1 cellular context compared by ENCODE assay signal in genomic region chr17:40113110-40113960, GRCh38.
TF ChIP-seq lines count a peak whose summit lies in the region.

No MANE protein-coding gene starts in this region.

TF ChIP-seq in WTC11, 78 proteins besides CTCF, POLR2A, EP300 and RAD21 (continued from another document and continues in another):
- TF ChIP-seq ZNF281 (CRISPR knock-in tag; IDR thresholded peaks at IDR 0.05) (0 out of 2 replicates have a peak, but pooled peaks have one; percentile 57), TEAD1 (CRISPR knock-in tag; IDR thresholded peaks at IDR 0.05) (peak; percentile 57; the same call in 1 of the 2 replicates), SMAD4 (CRISPR knock-in tag; IDR thresholded peaks at IDR 0.05) (no peak), NR3C1 (CRISPR knock-in tag; conservative IDR thresholded peaks at IDR 0.05; ENCODE audit: low read depth) (no peak), ZNF423 (CRISPR knock-in tag; IDR thresholded peaks at IDR 0.05) (no peak), IRF1 (CRISPR knock-in tag; IDR thresholded peaks at IDR 0.05) (no peak), STAT6 (CRISPR knock-in tag; conservative IDR thresholded peaks at IDR 0.05; ENCODE audit: low read depth) (no peak), NFATC4 (CRISPR knock-in tag; IDR thresholded peaks at IDR 0.05) (no peak), CBFB (CRISPR knock-in tag; IDR thresholded peaks at IDR 0.05; ENCODE audit: low read depth) (no peak), ZMAT4 (CRISPR knock-in tag; IDR thresholded peaks at IDR 0.05) (no peak), USF2 (CRISPR knock-in tag; IDR thresholded peaks at IDR 0.05) (peak; percentile 95), AFF4 (CRISPR knock-in tag; IDR thresholded peaks at IDR 0.05; ENCODE audit: borderline replicate concordance) (no peak), ATF3 (CRISPR knock-in tag; conservative IDR thresholded peaks at IDR 0.05) (no peak), AR (CRISPR knock-in tag; IDR thresholded peaks at IDR 0.05) (no peak), ETV6 (CRISPR knock-in tag; IDR thresholded peaks at IDR 0.05) (no peak), KAT7 (CRISPR knock-in tag; IDR thresholded peaks at IDR 0.05; ENCODE audit: borderline replicate concordance) (no peak), ZNF416 (CRISPR knock-in tag; IDR thresholded peaks at IDR 0.05) (0 out of 2 replicates have a peak, but pooled peaks have one; percentile 21), NR1H2 (CRISPR knock-in tag; IDR thresholded peaks at IDR 0.05) (no peak), IRF2 (CRISPR knock-in tag; IDR thresholded peaks at IDR 0.05; ENCODE audit: borderline replicate concordance, low read depth) (no peak), FOXJ3 (CRISPR knock-in tag; IDR thresholded peaks at IDR 0.05; ENCODE audit: borderline replicate concordance) (no peak), ZNF425 (CRISPR knock-in tag; conservative IDR thresholded peaks at IDR 0.05) (no peak; the same call in 1 of the 2 replicates), ZNF512 (CRISPR knock-in tag; IDR thresholded peaks at IDR 0.05; ENCODE audit: borderline replicate concordance) (no peak), PREB (CRISPR knock-in tag; IDR thresholded peaks at IDR 0.05; ENCODE audit: borderline replicate concordance) (no peak), OVOL2 (CRISPR knock-in tag; IDR thresholded peaks at IDR 0.05; ENCODE audit: borderline replicate concordance) (no peak), ELF4 (CRISPR knock-in tag; IDR thresholded peaks at IDR 0.05; ENCODE audit: low read depth) (no peak), ZNF396 (CRISPR knock-in tag; IDR thresholded peaks at IDR 0.05; ENCODE audit: borderline replicate concordance) (no peak), PRRX2 (CRISPR knock-in tag; IDR thresholded peaks at IDR 0.05) (0 out of 2 replicates have a peak, but pooled peaks have one; percentile 37), ZNF138 (CRISPR knock-in tag; conservative IDR thresholded peaks at IDR 0.05) (no peak), GTF2I (CRISPR knock-in tag; conservative IDR thresholded peaks at IDR 0.05) (no peak)
